In genomic region chr22:27512283-27512761, GRCh38 we compare ENCODE assay signal across 8 cellular contexts.
DNase-seq lines count a peak whose midpoint lies in the region; ATAC-seq and TF ChIP-seq lines count a peak whose summit lies in the region.
"Had no signal": no experiment of that assay in that cellular context is flagged by ENCODE, and none has a peak within 500 bp of the region (broad histone marks: within the 10 kb centered on the region; RNA-seq: fewer than 3 reads in every experiment).

No MANE protein-coding gene starts in this region.

- intact Hi-C loops in dendritic cell treated with granulocyte-macrophage colony-stimulating factor and Interleukin-4, amounts not matched to agents 40 ng/mL and 50 ng/mL, for 4 days (cut with micrococcal nuclease) = no loop called here
- intact Hi-C loops in lower leg skin (cut with DNase I; ENCODE audit: low total_unique reads) (no loop called here), upper lobe of right lung (cut with DNase I) (no loop called here)

- no peak for TF ChIP-seq CTCF in lower leg skin (IDR thresholded peaks at IDR 0.05)
- TF ChIP-seq CTCF in upper lobe of right lung (IDR thresholded peaks at IDR 0.05) = no peak

- H3K36me3 Mint-ChIP-seq in dendritic cell treated with granulocyte-macrophage colony-stimulating factor and Interleukin-4, amounts not matched to agents 40 ng/mL and 50 ng/mL, for 4 days (ENCODE audit: low read depth) = no peaks in the 10 kb centered on the region

- no peak for TF ChIP-seq POLR2A in lower leg skin (IDR thresholded peaks at IDR 0.05)

- H3K27ac Mint-ChIP-seq in dendritic cell treated with granulocyte-macrophage colony-stimulating factor and Interleukin-4, amounts not matched to agents 40 ng/mL and 50 ng/mL, for 4 days = peak overlapping the region; percentile 21

- H3K9me3 Mint-ChIP-seq in dendritic cell treated with granulocyte-macrophage colony-stimulating factor and Interleukin-4, amounts not matched to agents 40 ng/mL and 50 ng/mL, for 4 days = no peaks in the 10 kb centered on the region

- H3K4me1 ChIP-seq in upper lobe of right lung = peaks cover 4% of the 10 kb centered on the region

- peak overlapping the region; percentile 55 for H3K27ac ChIP-seq in upper lobe of right lung

- H3K4me3 ChIP-seq in lower leg skin (ENCODE audit: low read depth, poor library complexity, severe bottlenecking) (no peak overlapping the region), upper lobe of right lung (no peak overlapping the region)

- DNase-seq in MV-4-11 (lab: John Stamatoyannopoulos, UW) (peak; percentile 44), lower leg skin (ENCODE audit: low spot score in 2 of 2) (peak; percentile 65 to 88), upper lobe of right lung (no peak), SK-N-DZ (ENCODE audit: low spot score) (no peak), HT-29 (ENCODE audit: low spot score) (no peak)
- no peak for DNase-seq in activated CD4-positive, CD25-positive, alpha-beta regulatory T cell (lab: John Stamatoyannopoulos, UW)
- DNase-seq: stimulated activated CD4-positive, alpha-beta T cell treated with anti-CD3 and anti-CD28 coated beads, Interleukin-4, amount 100 ng/mL, for 1 hour had no signal

- peaks cover 11% of the 10 kb centered on the region for H3K4me1 Mint-ChIP-seq in dendritic cell treated with granulocyte-macrophage colony-stimulating factor and Interleukin-4, amounts not matched to agents 40 ng/mL and 50 ng/mL, for 4 days (ENCODE audit: low read depth)

- H3K9me3 ChIP-seq in upper lobe of right lung = no peaks in the 10 kb centered on the region

- no peaks in the 10 kb centered on the region for H3K27me3 ChIP-seq in upper lobe of right lung

- no peaks in the 10 kb centered on the region for H3K36me3 ChIP-seq in upper lobe of right lung

- peak overlapping the region; percentile 64 for H3K4me3 Mint-ChIP-seq in dendritic cell treated with granulocyte-macrophage colony-stimulating factor and Interleukin-4, amounts not matched to agents 40 ng/mL and 50 ng/mL, for 4 days

- ATAC-seq in upper lobe of right lung = peak; percentile 84

- WGBS in lower leg skin, 2 donors = 12 to 20% methylated on average over 13 of the region's 13 CpGs

- H3K27me3 Mint-ChIP-seq in dendritic cell treated with granulocyte-macrophage colony-stimulating factor and Interleukin-4, amounts not matched to agents 40 ng/mL and 50 ng/mL, for 4 days = no peaks in the 10 kb centered on the region

Comparison
In these comparisons a context has a peak if more than half of its experiments do, and no peak if none do; other contexts are left out.
1. DNase-seq: peak in MV-4-11 (single experiment) and lower leg skin (2 of 2); none in upper lobe of right lung (single experiment), activated CD4-positive, CD25-positive, alpha-beta regulatory T cell (0 of 4), SK-N-DZ (single experiment) and HT-29 (single experiment).